ENCODE assay signal across 9 cellular contexts in the genomic region with DNA sequence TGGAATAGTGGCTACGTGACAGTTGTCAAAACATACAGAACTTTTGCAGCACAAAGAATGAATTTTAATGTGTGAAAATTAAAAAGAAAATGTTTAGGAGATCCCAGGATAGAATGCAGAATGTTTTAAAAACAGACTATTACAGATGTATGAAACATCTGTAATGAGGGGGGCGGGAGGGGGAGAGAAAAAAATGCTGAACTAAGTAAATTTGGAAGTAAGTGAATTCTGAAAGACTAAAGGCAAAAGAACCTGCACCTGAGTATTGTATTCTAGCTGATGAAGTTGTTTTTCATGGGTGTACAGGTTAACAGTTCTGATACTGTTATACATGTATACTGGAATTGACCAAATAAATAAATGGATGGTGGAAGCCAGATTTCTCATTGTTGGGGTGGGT.
"Had no signal": no experiment of that assay in that cellular context is flagged by ENCODE, and none has a peak within 500 bp of the region (broad histone marks: within the 10 kb centered on the region; RNA-seq: fewer than 3 reads in every experiment).

No MANE protein-coding gene starts in this region.

- ATAC-seq: GM23338, HCT116 had no signal

- DNase-seq: H7, HFFc6, KG1 had no signal

- H3K27ac Mint-ChIP-seq: GM23338, HFFc6, IgD-negative memory B cell had no signal

- H3K27me3 Mint-ChIP-seq: IgD-negative memory B cell had no signal

- H3K4me3 Mint-ChIP-seq: GM23338, HFFc6, IgD-negative memory B cell had no signal

- FAIRE-seq: H1 had no signal

- H3K4me3 ChIP-seq: GM23338, HAP-1 had no signal

- H2AFZ ChIP-seq: GM23338 had no signal

- H3K4me2 ChIP-seq: GM23338 had no signal

- H3K27ac ChIP-seq: HL-60 had no signal

- H3K36me3 ChIP-seq: HAP-1 had no signal

- H3K9me3 Mint-ChIP-seq: GM23338, HFFc6 had no signal

- H3K9me3 ChIP-seq: HAP-1 had no signal
